ENCODE assay signal across 16 cellular contexts in the genomic region with DNA sequence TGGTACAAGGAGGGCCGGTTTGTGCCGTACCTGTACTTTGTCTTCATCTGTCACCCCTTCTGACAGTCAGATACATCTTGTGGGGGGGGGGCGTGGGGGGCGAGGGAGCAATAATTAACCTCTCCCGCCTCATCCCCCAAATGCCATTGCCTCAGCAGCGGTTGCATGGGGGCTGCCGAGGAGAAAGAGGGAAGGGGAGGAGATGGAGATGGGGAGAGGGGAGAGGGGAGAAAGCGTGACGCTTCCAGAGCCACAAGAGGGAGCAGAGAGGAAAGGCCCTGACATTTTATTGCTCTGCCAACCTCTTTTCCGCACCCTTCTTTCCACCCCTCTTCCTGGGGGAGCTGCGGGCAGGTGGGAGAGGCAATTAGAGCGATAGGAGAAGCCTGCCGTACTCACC. TPM values are rescaled to one million over a fixed set of nuclear protein-coding genes. Genes with fewer than 3 reads are reported as not detected.
"Had no signal": no experiment of that assay in that cellular context is flagged by ENCODE, and none has a peak within 500 bp of the region (broad histone marks: within the 10 kb centered on the region; RNA-seq: fewer than 3 reads in every experiment).

No MANE protein-coding gene starts in this region.

- H3K27ac ChIP-seq: adrenal gland, left lung, right atrium auricular region had no signal

- H3K4me1 ChIP-seq: adrenal gland, right atrium auricular region had no signal

- H3K4me2 ChIP-seq: smooth muscle cell had no signal

- ATAC-seq: left lung had no signal

- DNase-seq: activated CD4-positive, alpha-beta T cell treated with anti-CD3 and anti-CD28 coated beads, Interleukin-2, amount 10 ng/mL, durations not matched to agents 7 days and 5 days; activated CD4-positive, CD25-positive, alpha-beta regulatory T cell; activated naive CD4-positive, alpha-beta T cell treated with anti-CD3 and anti-CD28 coated beads, Interleukin-2, amount 50 U/mL, for 16 hours; adrenal gland; dermis blood vessel endothelial cell; hypothalamus; left lung; mesenchymal stem cell had no signal

- H3K9me3 Mint-ChIP-seq: activated CD4-positive, alpha-beta T cell treated with anti-CD3 and anti-CD28 coated beads, Interleukin-2, amount 10 ng/mL, durations not matched to agents 7 days and 5 days; activated T-helper 2 cell treated with anti-CD3 and anti-CD28 coated beads, Interferon-gamma antibody, Interleukin-2, Interleukin-4, amounts not matched to agents 10 μg/mL and 5 μg/mL and 100 μg/mL, durations not matched to agents 14 hours and 24 hours and 36 hours; central memory CD8-positive, alpha-beta T cell; neural crest cell; T-helper 1 cell treated with Interleukin-12 subunit alpha and Interleukin-12 subunit beta and Interleukin-4 antibody, amounts not matched to agents 30 μg/mL and 1 μg/mL, for 36 hours had no signal

- H3K4me1 Mint-ChIP-seq: central memory CD8-positive, alpha-beta T cell; neural crest cell had no signal

- H3K36me3 ChIP-seq: adrenal gland, left lung, right atrium auricular region had no signal

- H3K4me3 ChIP-seq: adrenal gland, left lung, right atrium auricular region, smooth muscle cell had no signal

- H3K27ac Mint-ChIP-seq: activated CD4-positive, alpha-beta T cell treated with anti-CD3 and anti-CD28 coated beads, Interleukin-2, amount 10 ng/mL, durations not matched to agents 7 days and 5 days; activated T-helper 2 cell treated with anti-CD3 and anti-CD28 coated beads, Interferon-gamma antibody, Interleukin-2, Interleukin-4, amounts not matched to agents 10 μg/mL and 5 μg/mL and 100 μg/mL, durations not matched to agents 14 hours and 24 hours and 36 hours; T-helper 1 cell treated with Interleukin-12 subunit alpha and Interleukin-12 subunit beta and Interleukin-4 antibody, amounts not matched to agents 30 μg/mL and 1 μg/mL, for 36 hours had no signal

- H3K4me3 Mint-ChIP-seq: activated CD4-positive, alpha-beta T cell treated with anti-CD3 and anti-CD28 coated beads, Interleukin-2, amount 10 ng/mL, durations not matched to agents 7 days and 5 days; central memory CD8-positive, alpha-beta T cell; neural crest cell; T-helper 1 cell treated with Interleukin-12 subunit alpha and Interleukin-12 subunit beta and Interleukin-4 antibody, amounts not matched to agents 30 μg/mL and 1 μg/mL, for 36 hours had no signal

- H3K9me3 ChIP-seq: adrenal gland, left lung, right atrium auricular region had no signal

RNA-seq across cellular contexts. Expression of gene TLX1, which starts 57.5 kb away (rescaled TPM):
- total RNA-seq: activated CD4-positive, alpha-beta T cell treated with anti-CD3 and anti-CD28 coated beads, Interleukin-2, amount 10 ng/mL, durations not matched to agents 7 days and 5 days; activated T-helper 2 cell treated with anti-CD3 and anti-CD28 coated beads, Interferon-gamma antibody, Interleukin-2, Interleukin-4, amounts not matched to agents 10 μg/mL and 5 μg/mL and 100 μg/mL, durations not matched to agents 14 hours and 24 hours and 36 hours; adrenal gland; dermis blood vessel endothelial cell; esophagus mucosa; left lung; right atrium auricular region; smooth muscle cell; urinary bladder had no signal
- polyA plus RNA-seq: adrenal gland, smooth muscle cell, urinary bladder had no signal
